ENCODE assay signal across 35 cellular contexts in the genomic region with DNA sequence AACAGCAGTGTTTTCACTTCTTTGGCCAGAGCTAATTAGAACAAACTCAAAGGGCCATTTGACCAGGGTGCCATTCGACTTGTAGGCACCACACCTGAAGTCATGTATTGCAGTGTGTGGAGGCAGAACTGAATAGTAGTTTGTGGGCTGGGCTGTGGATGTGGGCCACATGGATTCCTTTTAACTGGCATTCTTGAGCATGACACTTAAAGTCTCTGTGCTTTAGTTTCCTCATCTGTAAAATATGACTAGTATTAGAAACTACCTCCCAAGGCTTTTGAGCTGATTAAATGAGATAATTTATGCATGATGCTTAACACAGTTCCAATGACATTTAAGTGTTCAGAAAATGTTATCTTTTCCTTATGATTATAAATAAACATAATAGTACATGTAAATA.
"Had no signal": no experiment of that assay in that cellular context is flagged by ENCODE, and none has a peak within 500 bp of the region (broad histone marks: within the 10 kb centered on the region; RNA-seq: fewer than 3 reads in every experiment).

No MANE protein-coding gene starts in this region.

- H3K27me3 ChIP-seq: MG63 had no signal

- H3K4me3 ChIP-seq: MG63 had no signal

- H3K9me3 ChIP-seq: MG63 had no signal

- DNase-seq: Kasumi-1, MG63, MM.1S, MV-4-11, NCI-H1048, NCI-H1092, NCI-H1092 treated with DMSO at 0.1 percent for 48 hours, NCI-H1105, NCI-H1105 treated with DMSO at 0.1 percent for 48 hours, NCI-H1417, NCI-H1417 treated with DMSO at 0.1 percent for 48 hours, NCI-H1436, NCI-H1436 treated with DMSO at 0.1 percent for 48 hours, NCI-H146, NCI-H1694, NCI-H1694 treated with DMSO at 0.1 percent for 48 hours, NCI-H187, NCI-H187 treated with DMSO at 0.1 percent for 48 hours, NCI-H1930, NCI-H2029, NCI-H2029 treated with DMSO at 0.1 percent for 48 hours, NCI-H2081, NCI-H2081 treated with DMSO at 0.1 percent for 48 hours, NCI-H2107, NCI-H2171, NCI-H2171 treated with DMSO at 0.1 percent for 48 hours, NCI-H2227 treated with DMSO at 0.1 percent for 48 hours, NCI-H226, NCI-H345, NCI-H446, NCI-H446 treated with DMSO at 0.1 percent for 48 hours, NCI-H510A, NCI-H510A treated with DMSO at 0.1 percent for 48 hours, NCI-H524, NCI-H524 treated with DMSO at 0.1 percent for 48 hours had no signal

- H3K36me3 ChIP-seq: MG63 had no signal
